Comparison of ENCODE assay signal across 16 cellular contexts in the genomic region with DNA sequence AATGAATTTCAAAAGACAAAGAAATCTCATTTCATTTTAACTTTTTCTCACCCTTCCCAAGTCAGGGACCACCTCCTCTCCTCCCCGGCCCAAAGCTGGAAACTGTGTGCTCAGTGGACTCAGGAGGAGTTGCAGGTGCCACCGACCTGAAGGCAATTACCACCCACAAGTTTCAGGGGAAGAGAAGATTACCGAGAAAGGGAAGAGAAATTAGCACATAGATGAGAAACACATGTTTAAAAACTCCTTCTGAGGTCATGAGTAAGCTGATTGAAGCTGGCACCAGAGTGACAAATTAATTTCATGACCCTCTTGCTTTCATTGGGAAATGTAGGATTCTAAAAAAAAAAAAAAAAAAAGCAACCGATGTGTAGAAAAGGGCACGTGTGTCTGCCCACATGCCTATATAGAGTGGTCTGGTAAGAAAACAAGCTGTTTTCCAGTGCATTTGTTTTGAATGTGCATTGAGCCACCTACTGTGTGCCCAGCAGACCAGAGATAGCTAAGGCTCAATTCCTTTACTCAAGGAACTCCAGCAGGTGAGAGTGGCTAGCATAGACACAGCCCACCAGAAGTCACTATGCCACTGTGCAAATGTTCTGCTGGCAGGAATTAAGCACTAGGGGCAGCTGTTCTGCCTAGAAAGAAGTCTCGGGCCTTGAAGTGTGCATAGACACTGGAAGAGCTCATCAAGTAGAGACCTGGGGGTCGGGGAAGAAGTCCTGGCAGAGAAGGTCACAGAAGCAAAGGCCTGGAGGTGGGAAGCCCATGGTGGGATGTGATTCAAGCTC. TPM values are rescaled to one million over a fixed set of nuclear protein-coding genes. Genes with fewer than 3 reads are reported as not detected.
DNase-seq lines count a peak whose midpoint lies in the region; ATAC-seq, FAIRE-seq and TF ChIP-seq lines count a peak whose summit lies in the region.
"Had no signal": no experiment of that assay in that cellular context is flagged by ENCODE, and none has a peak within 500 bp of the region (broad histone marks: within the 10 kb centered on the region; RNA-seq: fewer than 3 reads in every experiment).

No MANE protein-coding gene starts in this region.

- no peak for FAIRE-seq in H1 (lab: Jason Lieb, UNC)

- H3K27me3 ChIP-seq in H1 (replicated peaks in 1 of 4; ENCODE audit: control insufficient read depth in 3 of 4, extremely low read depth in 1 of 4, insufficient read depth in 3 of 4, low read length in 3 of 4) (no peaks in the 10 kb centered on the region; a peak in 1 of 7 replicates), psoas muscle (ENCODE audit: insufficient read depth in 3 of 3, low read length in 2 of 3) (no peaks in the 10 kb centered on the region)
- no peaks in the 10 kb centered on the region for H3K27me3 ChIP-seq in CD8-positive, alpha-beta T cell (ENCODE audit: insufficient read depth, low read length)

- CTCF ChIA-PET in H1 (lab: Charles Lee; ENCODE audit: partially characterized antibody), result interaction anchor here (0.7 to 1.6 kb wide), 8 partner anchors 9 to 350 kb away, joined by 3 read pairs; no protein-coding TSS in a partner anchor
- CTCF ChIA-PET in CD8-positive, alpha-beta T cell (lab: Charles Lee), result interaction anchor here (0.9 kb wide), 1 partner anchor 9 kb away, joined by 3 read pairs; no protein-coding TSS in a partner anchor

- H3K18ac ChIP-seq in H1 (ENCODE audit: extremely low read depth, low read length), result no peak overlapping the region

- H3K14ac ChIP-seq in H1 (ENCODE audit: insufficient read length), result no peak overlapping the region

- no peak overlapping the region for H3K4me3 ChIP-seq in H1 (ENCODE audit: extremely low read depth in 1 of 4, insufficient read depth in 2 of 4, low read depth in 3 of 4, low read length in 4 of 4)
- no peak overlapping the region for H3K4me3 ChIP-seq in psoas muscle
- H3K4me3 ChIP-seq in CD8-positive, alpha-beta T cell (ENCODE audit: low read depth, low read length), result no peak overlapping the region

- no peaks in the 10 kb centered on the region for H3K79me2 ChIP-seq in H1 (ENCODE audit: control insufficient read depth in 1 of 2, insufficient read depth in 2 of 2, low read length in 2 of 2)

- H4K5ac ChIP-seq in H1 (ENCODE audit: insufficient read length, low read depth, low read length), result no peak overlapping the region

- no peak overlapping the region for H2BK12ac ChIP-seq in H1 (ENCODE audit: low read depth, low read length)

- H4K20me1 ChIP-seq in H1 (replicated peaks in 1 of 2; ENCODE audit: control insufficient read depth in 1 of 2, insufficient read depth in 2 of 2, low read length in 2 of 2), result no peaks in the 10 kb centered on the region

- peak; percentile 49 for ATAC-seq in GM18858 (IDR thresholded peaks at IDR 0.05; ENCODE audit: unreplicated experiment)
- peak; percentile 47 for ATAC-seq in HG02885 (IDR thresholded peaks at IDR 0.05; ENCODE audit: poor library complexity, unreplicated experiment)
- ATAC-seq in psoas muscle, result no peak
- no peak for ATAC-seq in CD8-positive, alpha-beta T cell
- ATAC-seq: left lobe of liver had no signal

- no peaks in the 10 kb centered on the region for H3K36me3 Mint-ChIP-seq in CD8-positive, alpha-beta T cell

- H3K79me1 ChIP-seq in H1 (ENCODE audit: low read depth, low read length), result no peaks in the 10 kb centered on the region

- H2BK15ac ChIP-seq in H1 (ENCODE audit: low read length), result no peak overlapping the region

- no peaks in the 10 kb centered on the region for H3K9me3 ChIP-seq in H1 (ENCODE audit: insufficient read depth in 2 of 2, low read depth in 1 of 2, low read length in 1 of 2)
- no peaks in the 10 kb centered on the region for H3K9me3 ChIP-seq in psoas muscle
- H3K9me3 ChIP-seq in CD8-positive, alpha-beta T cell (ENCODE audit: low read length), result no peaks in the 10 kb centered on the region

- no peak for TF ChIP-seq EP300 in H1 (IDR thresholded peaks at IDR 0.05; ENCODE audit: borderline replicate concordance in 1 of 2, low read depth in 2 of 2, low read length in 2 of 2)

- peak; percentile 20 for DNase-seq in GM03348 (ENCODE audit: low spot score)
- DNase-seq in H1 (ENCODE audit: low read depth in 1 of 2, low spot score in 2 of 2), result no peak
- DNase-seq in psoas muscle, result no peak
- DNase-seq in CD8-positive, alpha-beta T cell, result no peak
- no peak for DNase-seq in amniotic stem cell (lab: John Stamatoyannopoulos, UW)
- DNase-seq in SIG-M5 (lab: John Stamatoyannopoulos, UW), result no peak
- DNase-seq: NCI-H146; SHP77; stimulated activated CD4-positive, alpha-beta T cell treated with anti-CD3 and anti-CD28 coated beads, Interleukin-4, amount 100 ng/mL, for 24 hours; WERI-Rb-1 had no signal

- no peak overlapping the region for H2AK5ac ChIP-seq in H1 (ENCODE audit: low read depth, low read length)

- no peak overlapping the region for H3K9ac ChIP-seq in H1 (replicated peaks in 1 of 4; ENCODE audit: extremely low read depth in 1 of 4, low read depth in 3 of 4, low read length in 3 of 4)

- H2BK120ac ChIP-seq in H1 (replicated peaks; ENCODE audit: low read depth, low read length), result no peak overlapping the region

- H3K27ac ChIP-seq in H1 (ENCODE audit: low read depth, low read length), result no peak overlapping the region
- no peak overlapping the region for H3K27ac ChIP-seq in psoas muscle
- H3K27ac ChIP-seq in CD8-positive, alpha-beta T cell (ENCODE audit: low read depth, low read length), result no peak overlapping the region
- H3K27ac ChIP-seq: WERI-Rb-1 had no signal

- POLR2A ChIA-PET in H1 (lab: Charles Lee; ENCODE audit: partially characterized antibody), result interaction anchor here (0.6 to 1.1 kb wide), 3 partner anchors 16 to 498 kb away, joined by 3 to 4 read pairs (median 3); no protein-coding TSS in a partner anchor
- POLR2A ChIA-PET in CD8-positive, alpha-beta T cell (lab: Charles Lee), result no interaction called here

- WGBS in H1 (ENCODE audit: extremely low coverage in 1 of 2, insufficient coverage in 1 of 2, insufficient read length in 1 of 2, insufficient replicate concordance in 2 of 2, low coverage in 1 of 2, low lambda C conversion rate in 2 of 2, missing lambda C conversion rate in 1 of 2), 2 experiments, result 65% methylated on average over 7 of the region's 7 CpGs; no CpG with 5 or more reads in 1 of the 2 experiments
- WGBS in psoas muscle, 3 donors, result 56 to 59% (median 56%) methylated on average over 7 of the region's 7 CpGs

- H3K4ac ChIP-seq in H1 (replicated peaks; ENCODE audit: insufficient read length, low read depth, low read length), result no peak overlapping the region

- no peak overlapping the region for H2BK5ac ChIP-seq in H1 (ENCODE audit: low read depth, low read length)

- no peak for TF ChIP-seq POLR2A in H1 (IDR thresholded peaks at IDR 0.05; ENCODE audit: control extremely low read depth in 1 of 2, low read depth in 2 of 2, low read length in 2 of 2)

- no peak overlapping the region for H3K56ac ChIP-seq in H1 (replicated peaks; ENCODE audit: insufficient read length, low read depth, low read length)

- no peaks in the 10 kb centered on the region for H3K4me1 Mint-ChIP-seq in CD8-positive, alpha-beta T cell (ENCODE audit: low read depth)
- H3K4me1 Mint-ChIP-seq: central memory CD8-positive, alpha-beta T cell had no signal

- H3K4me1 ChIP-seq in H1 (replicated peaks in 1 of 4; ENCODE audit: control insufficient read depth in 3 of 4, insufficient read depth in 4 of 4, low read length in 3 of 4) (no peaks in the 10 kb centered on the region), psoas muscle (peaks cover 9% of the 10 kb centered on the region)
- H3K4me1 ChIP-seq in CD8-positive, alpha-beta T cell (ENCODE audit: insufficient read depth, low read length), result no peaks in the 10 kb centered on the region

- TF ChIP-seq CTCF in H1 (IDR thresholded peaks at IDR 0.05; ENCODE audit: control extremely low read depth in 1 of 3, insufficient read depth in 1 of 3, low read depth in 1 of 3, low read length in 3 of 3) (no peak), psoas muscle (IDR thresholded peaks at IDR 0.05) (no peak)
- TF ChIP-seq CTCF in CD8-positive, alpha-beta T cell (IDR thresholded peaks at IDR 0.05), result no peak

- no peaks in the 10 kb centered on the region for H3K9me3 Mint-ChIP-seq in CD8-positive, alpha-beta T cell
- H3K9me3 Mint-ChIP-seq: activated T-helper 1 cell treated with anti-CD3 and anti-CD28 coated beads, Interleukin-12 subunit alpha, Interleukin-12 subunit beta, Interleukin-2, Interleukin-4 antibody, amounts not matched to agents 30 ng/mL and 10 ng/mL and 1 ng/mL, durations not matched to agents 14 hours and 24 hours and 36 hours; central memory CD8-positive, alpha-beta T cell had no signal

- H3K36me3 ChIP-seq in H1 (ENCODE audit: control insufficient read depth in 2 of 4, insufficient read depth in 4 of 4, low read length in 3 of 4) (no peaks in the 10 kb centered on the region), psoas muscle (ENCODE audit: insufficient read depth in 1 of 2, low read depth in 1 of 2) (no peaks in the 10 kb centered on the region)
- H3K36me3 ChIP-seq in CD8-positive, alpha-beta T cell (ENCODE audit: insufficient read depth, low read length), result no peaks in the 10 kb centered on the region
- H3K36me3 ChIP-seq: WERI-Rb-1 had no signal

- no peak overlapping the region for H3K4me2 ChIP-seq in H1 (ENCODE audit: insufficient read depth in 1 of 2, low read depth in 2 of 2, low read length in 2 of 2)

- H3K27ac Mint-ChIP-seq in CD8-positive, alpha-beta T cell, result no peak overlapping the region
- H3K27ac Mint-ChIP-seq: activated T-helper 1 cell treated with anti-CD3 and anti-CD28 coated beads, Interleukin-12 subunit alpha, Interleukin-12 subunit beta, Interleukin-2, Interleukin-4 antibody, amounts not matched to agents 30 ng/mL and 10 ng/mL and 1 ng/mL, durations not matched to agents 14 hours and 24 hours and 36 hours had no signal

- no peak overlapping the region for H3K4me3 Mint-ChIP-seq in CD8-positive, alpha-beta T cell
- H3K4me3 Mint-ChIP-seq: activated T-helper 1 cell treated with anti-CD3 and anti-CD28 coated beads, Interleukin-12 subunit alpha, Interleukin-12 subunit beta, Interleukin-2, Interleukin-4 antibody, amounts not matched to agents 30 ng/mL and 10 ng/mL and 1 ng/mL, durations not matched to agents 14 hours and 24 hours and 36 hours; central memory CD8-positive, alpha-beta T cell had no signal

- TF ChIP-seq RAD21 in H1 (IDR thresholded peaks at IDR 0.05 in 1 of 2, conservative IDR thresholded peaks at IDR 0.05 in 1 of 2; ENCODE audit: low read depth in 2 of 2, low read length in 2 of 2), result peak in 1 of 2 experiments; percentile 15; a peak in 1 of 4 replicates

- intact Hi-C loops in psoas muscle (cut with DNase I), result no loop called here
- intact Hi-C loops in CD8-positive, alpha-beta T cell (cut with DNase I, micrococcal nuclease), result no loop called here

- H3K23ac ChIP-seq in H1 (ENCODE audit: insufficient read length), result no peak overlapping the region

- H2AFZ ChIP-seq in H1 (ENCODE audit: low read length), result no peak overlapping the region

- no peak overlapping the region for H4K91ac ChIP-seq in H1 (replicated peaks; ENCODE audit: insufficient read length, low read length)

- 0 out of 2 replicates have a peak overlapping the region, but pooled peaks have one; percentile 18 for H4K8ac ChIP-seq in H1 (ENCODE audit: extremely low read depth, insufficient read depth, low read length)

- H3K23me2 ChIP-seq in H1 (ENCODE audit: low read depth, low read length), result no peaks in the 10 kb centered on the region; the same call in 1 of the 2 replicates

- no peak overlapping the region for H2BK20ac ChIP-seq in H1 (ENCODE audit: low read length)

- H3K27me3 Mint-ChIP-seq in CD8-positive, alpha-beta T cell (ENCODE audit: low read depth), result peaks cover 2% of the 10 kb centered on the region

RNA-seq across cellular contexts. Expression of a gene that starts 30.5 kb away (rescaled TPM):
- 0.08 and 0.19 TPM in 2 replicates for total RNA-seq in H1 (2021; fragmentation: NEBNext Ultra II Directional; extraction: Animal tissue kit (Norgen Biotek cat#: 25700))
- polyA plus RNA-seq in H1 (2011; rRNA removed) (0.03 TPM in 1 of 2 replicates, not detected in the other), psoas muscle (10 to 100 TPM in 2 of 3 donors, 1 to 10 TPM in 1; 2.3 to 14.9 (median 10.2) TPM)
- 0.08 TPM for polyA plus RNA-seq in H1 (2011; cell fraction: cytosol; rRNA removed)
- polyA plus RNA-seq in H1 (2011; cell fraction: nucleus; rRNA removed), result 0.19 TPM
- polyA plus RNA-seq in H1 (2012, experiment 1 of 2), result 0.06 TPM in 1 of 4 replicates, not detected in the others
- not detected for polyA plus RNA-seq in H1 (2012, experiment 2 of 2)
- polyA plus RNA-seq in H1 (2013, experiment 1 of 2), result 0.16 TPM
- 0.07 TPM for polyA plus RNA-seq in H1 (2013, experiment 2 of 2)
- 0.22 and 0.49 TPM in 2 replicates for polyA minus RNA-seq in H1 (2011; rRNA and poly(A)+ RNA removed)
- polyA minus RNA-seq in H1 (2011; cell fraction: cytosol; rRNA and poly(A)+ RNA removed), result not detected
- polyA minus RNA-seq in H1 (2011; cell fraction: nucleus; rRNA and poly(A)+ RNA removed), result 0.40 TPM
- 10 to 100 TPM; 19.4 to 25.3 (median 23.1) TPM for total RNA-seq in psoas muscle
- under 1 TPM; 0.28 to 0.65 TPM for total RNA-seq in CD8-positive, alpha-beta T cell
- total RNA-seq: NCI-H460 had no signal

Comparison
In these comparisons a context has a peak if more than half of its experiments do, and no peak if none do; other contexts are left out.
1. ATAC-seq: peak in GM18858 (single experiment) and HG02885 (single experiment); none in psoas muscle (0 of 4) and CD8-positive, alpha-beta T cell (single experiment).
2. RNA of a gene that starts 30.5 kb away (total RNA-seq): 19.4 to 25.3 TPM in psoas muscle; 0.28 to 0.65 TPM in CD8-positive, alpha-beta T cell and 0.08 to 0.19 TPM in H1; every median in the first group is over 10 times any median in the second.